ENCODE assay signal across 1 cellular context in genomic region chr1:93681549-93682412, GRCh38.
TF ChIP-seq lines count a peak whose summit lies in the region.

Gene BCAR3, minus strand, starts transcription at chr1:93681837. Its CDS starts 6,907 bp downstream, at chr1:93674930.

TF ChIP-seq in GM12878, 131 proteins besides CTCF, POLR2A, EP300 and RAD21 (continued from another document and continues in another):
- TF ChIP-seq MTA3 (IDR thresholded peaks at IDR 0.05; ENCODE audit: borderline replicate concordance, low read length) (no peak), BACH1 (IDR thresholded peaks at IDR 0.05; ENCODE audit: borderline replicate concordance) (no peak), CHD2 (IDR thresholded peaks at IDR 0.05; ENCODE audit: borderline replicate concordance, low read depth, low read length) (no peak), IKZF2 (IDR thresholded peaks at IDR 0.05) (no peak), MXI1 (IDR thresholded peaks at IDR 0.05; ENCODE audit: low read depth, low read length) (no peak), TBL1XR1 (IDR thresholded peaks at IDR 0.05; ENCODE audit: low read depth, low read length) (no peak), ATF7 (IDR thresholded peaks at IDR 0.05; ENCODE audit: low read depth) (no peak), EZH2 (IDR thresholded peaks at IDR 0.05; ENCODE audit: borderline replicate concordance, control insufficient read depth, low read depth, low read length) (no peak), YBX1 (IDR thresholded peaks at IDR 0.05) (no peak), IRF3 (IDR thresholded peaks at IDR 0.05) (no peak), SMC3 (IDR thresholded peaks at IDR 0.05; ENCODE audit: borderline replicate concordance, low read length) (peak; percentile 25; the same call in 1 of the 2 replicates), BHLHE40 (IDR thresholded peaks at IDR 0.05; ENCODE audit: borderline replicate concordance in 1 of 2, low read depth in 2 of 2, low read length in 1 of 2) (0 out of 4 replicates have a peak, but pooled peaks of 1 of the 2 experiments have one; percentile 32), NFYA (IDR thresholded peaks at IDR 0.05; ENCODE audit: borderline replicate concordance, low read depth, low read length) (no peak), BCL3 (IDR thresholded peaks at IDR 0.05; ENCODE audit: borderline replicate concordance, insufficient read depth, low read depth, low read length, poor library complexity, severe bottlenecking) (no peak), ZSCAN29 (IDR thresholded peaks at IDR 0.05) (peak; percentile 81), SMARCA5 (IDR thresholded peaks at IDR 0.05) (peak; percentile 79), SIX5 (IDR thresholded peaks at IDR 0.05; ENCODE audit: low read depth, low read length, severe bottlenecking) (no peak), EGR1 (IDR thresholded peaks at IDR 0.05; ENCODE audit: borderline replicate concordance in 1 of 2, low read depth in 2 of 2, low read length in 2 of 2) (no peak), LARP7 (IDR thresholded peaks at IDR 0.05) (peak; percentile 83), SMAD5 (IDR thresholded peaks at IDR 0.05; ENCODE audit: low read depth) (no peak), HCFC1 (IDR thresholded peaks at IDR 0.05; ENCODE audit: low read length) (no peak), HDGF (IDR thresholded peaks at IDR 0.05) (no peak), MTA2 (IDR thresholded peaks at IDR 0.05; ENCODE audit: low read depth) (no peak), TCF12 (IDR thresholded peaks at IDR 0.05; ENCODE audit: low read depth, low read length) (no peak), IRF5 (IDR thresholded peaks at IDR 0.05; ENCODE audit: borderline replicate concordance) (no peak), EED (IDR thresholded peaks at IDR 0.05; ENCODE audit: low read depth) (no peak), MYB (IDR thresholded peaks at IDR 0.05; ENCODE audit: borderline replicate concordance, low read depth, low read length) (no peak), YY1 (IDR thresholded peaks at IDR 0.05; ENCODE audit: low read depth, low read length) (peak; percentile 47; the same call in 1 of the 2 replicates), CBX5 (IDR thresholded peaks at IDR 0.05; ENCODE audit: low read depth) (no peak), NFIC (IDR thresholded peaks at IDR 0.05; ENCODE audit: low read depth, low read length) (no peak), E2F8 (IDR thresholded peaks at IDR 0.05; ENCODE audit: low read depth, partially characterized antibody) (no peak), CBFB (IDR thresholded peaks at IDR 0.05; ENCODE audit: low read depth) (no peak), ASH2L (IDR thresholded peaks at IDR 0.05; ENCODE audit: borderline replicate concordance, low read depth) (no peak)
- TF ChIP-seq, protein P1, sequence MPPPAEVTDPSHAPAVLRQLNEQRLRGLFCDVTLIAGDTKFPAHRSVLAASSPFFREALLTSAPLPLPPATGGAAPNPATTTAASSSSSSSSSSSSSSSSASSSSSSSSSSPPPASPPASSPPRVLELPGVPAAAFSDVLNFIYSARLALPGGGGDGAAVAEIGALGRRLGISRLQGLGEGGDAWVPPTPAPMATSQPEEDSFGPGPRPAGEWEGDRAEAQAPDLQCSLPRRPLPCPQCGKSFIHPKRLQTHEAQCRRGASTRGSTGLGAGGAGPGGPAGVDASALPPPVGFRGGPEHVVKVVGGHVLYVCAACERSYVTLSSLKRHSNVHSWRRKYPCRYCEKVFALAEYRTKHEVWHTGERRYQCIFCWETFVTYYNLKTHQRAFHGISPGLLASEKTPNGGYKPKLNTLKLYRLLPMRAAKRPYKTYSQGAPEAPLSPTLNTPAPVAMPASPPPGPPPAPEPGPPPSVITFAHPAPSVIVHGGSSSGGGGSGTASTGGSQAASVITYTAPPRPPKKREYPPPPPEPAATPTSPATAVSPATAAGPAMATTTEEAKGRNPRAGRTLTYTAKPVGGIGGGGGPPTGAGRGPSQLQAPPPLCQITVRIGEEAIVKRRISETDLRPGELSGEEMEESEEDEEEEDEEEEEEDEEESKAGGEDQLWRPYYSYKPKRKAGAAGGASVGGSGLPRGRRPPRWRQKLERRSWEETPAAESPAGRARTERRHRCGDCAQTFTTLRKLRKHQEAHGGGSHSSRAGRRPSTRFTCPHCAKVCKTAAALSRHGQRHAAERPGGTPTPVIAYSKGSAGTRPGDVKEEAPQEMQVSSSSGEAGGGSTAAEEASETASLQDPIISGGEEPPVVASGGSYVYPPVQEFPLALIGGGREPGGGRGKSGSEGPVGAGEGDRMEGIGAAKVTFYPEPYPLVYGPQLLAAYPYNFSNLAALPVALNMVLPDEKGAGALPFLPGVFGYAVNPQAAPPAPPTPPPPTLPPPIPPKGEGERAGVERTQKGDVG (CRISPR knock-in tag; IDR thresholded peaks at IDR 0.05), result no peak
- TF ChIP-seq, protein P2, sequence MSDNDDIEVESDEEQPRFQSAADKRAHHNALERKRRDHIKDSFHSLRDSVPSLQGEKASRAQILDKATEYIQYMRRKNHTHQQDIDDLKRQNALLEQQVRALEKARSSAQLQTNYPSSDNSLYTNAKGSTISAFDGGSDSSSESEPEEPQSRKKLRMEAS (IDR thresholded peaks at IDR 0.05; ENCODE audit: low read depth, low read length), result 0 out of 2 replicates have a peak, but pooled peaks have one; percentile 40
- TF ChIP-seq, protein P3, sequence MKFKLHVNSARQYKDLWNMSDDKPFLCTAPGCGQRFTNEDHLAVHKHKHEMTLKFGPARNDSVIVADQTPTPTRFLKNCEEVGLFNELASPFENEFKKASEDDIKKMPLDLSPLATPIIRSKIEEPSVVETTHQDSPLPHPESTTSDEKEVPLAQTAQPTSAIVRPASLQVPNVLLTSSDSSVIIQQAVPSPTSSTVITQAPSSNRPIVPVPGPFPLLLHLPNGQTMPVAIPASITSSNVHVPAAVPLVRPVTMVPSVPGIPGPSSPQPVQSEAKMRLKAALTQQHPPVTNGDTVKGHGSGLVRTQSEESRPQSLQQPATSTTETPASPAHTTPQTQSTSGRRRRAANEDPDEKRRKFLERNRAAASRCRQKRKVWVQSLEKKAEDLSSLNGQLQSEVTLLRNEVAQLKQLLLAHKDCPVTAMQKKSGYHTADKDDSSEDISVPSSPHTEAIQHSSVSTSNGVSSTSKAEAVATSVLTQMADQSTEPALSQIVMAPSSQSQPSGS (IDR thresholded peaks at IDR 0.05; ENCODE audit: low read length), result no peak
- TF ChIP-seq, protein P4, sequence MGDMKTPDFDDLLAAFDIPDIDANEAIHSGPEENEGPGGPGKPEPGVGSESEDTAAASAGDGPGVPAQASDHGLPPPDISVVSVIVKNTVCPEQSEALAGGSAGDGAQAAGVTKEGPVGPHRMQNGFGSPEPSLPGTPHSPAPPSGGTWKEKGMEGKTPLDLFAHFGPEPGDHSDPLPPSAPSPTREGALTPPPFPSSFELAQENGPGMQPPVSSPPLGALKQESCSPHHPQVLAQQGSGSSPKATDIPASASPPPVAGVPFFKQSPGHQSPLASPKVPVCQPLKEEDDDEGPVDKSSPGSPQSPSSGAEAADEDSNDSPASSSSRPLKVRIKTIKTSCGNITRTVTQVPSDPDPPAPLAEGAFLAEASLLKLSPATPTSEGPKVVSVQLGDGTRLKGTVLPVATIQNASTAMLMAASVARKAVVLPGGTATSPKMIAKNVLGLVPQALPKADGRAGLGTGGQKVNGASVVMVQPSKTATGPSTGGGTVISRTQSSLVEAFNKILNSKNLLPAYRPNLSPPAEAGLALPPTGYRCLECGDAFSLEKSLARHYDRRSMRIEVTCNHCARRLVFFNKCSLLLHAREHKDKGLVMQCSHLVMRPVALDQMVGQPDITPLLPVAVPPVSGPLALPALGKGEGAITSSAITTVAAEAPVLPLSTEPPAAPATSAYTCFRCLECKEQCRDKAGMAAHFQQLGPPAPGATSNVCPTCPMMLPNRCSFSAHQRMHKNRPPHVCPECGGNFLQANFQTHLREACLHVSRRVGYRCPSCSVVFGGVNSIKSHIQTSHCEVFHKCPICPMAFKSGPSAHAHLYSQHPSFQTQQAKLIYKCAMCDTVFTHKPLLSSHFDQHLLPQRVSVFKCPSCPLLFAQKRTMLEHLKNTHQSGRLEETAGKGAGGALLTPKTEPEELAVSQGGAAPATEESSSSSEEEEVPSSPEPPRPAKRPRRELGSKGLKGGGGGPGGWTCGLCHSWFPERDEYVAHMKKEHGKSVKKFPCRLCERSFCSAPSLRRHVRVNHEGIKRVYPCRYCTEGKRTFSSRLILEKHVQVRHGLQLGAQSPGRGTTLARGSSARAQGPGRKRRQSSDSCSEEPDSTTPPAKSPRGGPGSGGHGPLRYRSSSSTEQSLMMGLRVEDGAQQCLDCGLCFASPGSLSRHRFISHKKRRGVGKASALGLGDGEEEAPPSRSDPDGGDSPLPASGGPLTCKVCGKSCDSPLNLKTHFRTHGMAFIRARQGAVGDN (IDR thresholded peaks at IDR 0.05), result peak; percentile 41; the same call in 1 of the 2 replicates
- TF ChIP-seq, protein P5, sequence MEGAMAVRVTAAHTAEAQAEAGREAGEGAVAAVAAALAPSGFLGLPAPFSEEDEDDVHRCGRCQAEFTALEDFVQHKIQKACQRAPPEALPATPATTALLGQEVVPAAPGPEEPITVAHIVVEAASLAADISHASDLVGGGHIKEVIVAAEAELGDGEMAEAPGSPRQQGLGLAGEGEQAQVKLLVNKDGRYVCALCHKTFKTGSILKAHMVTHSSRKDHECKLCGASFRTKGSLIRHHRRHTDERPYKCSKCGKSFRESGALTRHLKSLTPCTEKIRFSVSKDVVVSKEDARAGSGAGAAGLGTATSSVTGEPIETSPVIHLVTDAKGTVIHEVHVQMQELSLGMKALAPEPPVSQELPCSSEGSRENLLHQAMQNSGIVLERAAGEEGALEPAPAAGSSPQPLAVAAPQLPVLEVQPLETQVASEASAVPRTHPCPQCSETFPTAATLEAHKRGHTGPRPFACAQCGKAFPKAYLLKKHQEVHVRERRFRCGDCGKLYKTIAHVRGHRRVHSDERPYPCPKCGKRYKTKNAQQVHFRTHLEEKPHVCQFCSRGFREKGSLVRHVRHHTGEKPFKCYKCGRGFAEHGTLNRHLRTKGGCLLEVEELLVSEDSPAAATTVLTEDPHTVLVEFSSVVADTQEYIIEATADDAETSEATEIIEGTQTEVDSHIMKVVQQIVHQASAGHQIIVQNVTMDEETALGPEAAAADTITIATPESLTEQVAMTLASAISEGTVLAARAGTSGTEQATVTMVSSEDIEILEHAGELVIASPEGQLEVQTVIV (IDR thresholded peaks at IDR 0.05; ENCODE audit: borderline replicate concordance, partially characterized antibody), result no peak
- TF ChIP-seq, protein P6, sequence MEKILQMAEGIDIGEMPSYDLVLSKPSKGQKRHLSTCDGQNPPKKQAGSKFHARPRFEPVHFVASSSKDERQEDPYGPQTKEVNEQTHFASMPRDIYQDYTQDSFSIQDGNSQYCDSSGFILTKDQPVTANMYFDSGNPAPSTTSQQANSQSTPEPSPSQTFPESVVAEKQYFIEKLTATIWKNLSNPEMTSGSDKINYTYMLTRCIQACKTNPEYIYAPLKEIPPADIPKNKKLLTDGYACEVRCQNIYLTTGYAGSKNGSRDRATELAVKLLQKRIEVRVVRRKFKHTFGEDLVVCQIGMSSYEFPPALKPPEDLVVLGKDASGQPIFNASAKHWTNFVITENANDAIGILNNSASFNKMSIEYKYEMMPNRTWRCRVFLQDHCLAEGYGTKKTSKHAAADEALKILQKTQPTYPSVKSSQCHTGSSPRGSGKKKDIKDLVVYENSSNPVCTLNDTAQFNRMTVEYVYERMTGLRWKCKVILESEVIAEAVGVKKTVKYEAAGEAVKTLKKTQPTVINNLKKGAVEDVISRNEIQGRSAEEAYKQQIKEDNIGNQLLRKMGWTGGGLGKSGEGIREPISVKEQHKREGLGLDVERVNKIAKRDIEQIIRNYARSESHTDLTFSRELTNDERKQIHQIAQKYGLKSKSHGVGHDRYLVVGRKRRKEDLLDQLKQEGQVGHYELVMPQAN (conservative IDR thresholded peaks at IDR 0.05), result peak; percentile 32; the same call in 1 of the 2 replicates
- TF ChIP-seq, protein P7, sequence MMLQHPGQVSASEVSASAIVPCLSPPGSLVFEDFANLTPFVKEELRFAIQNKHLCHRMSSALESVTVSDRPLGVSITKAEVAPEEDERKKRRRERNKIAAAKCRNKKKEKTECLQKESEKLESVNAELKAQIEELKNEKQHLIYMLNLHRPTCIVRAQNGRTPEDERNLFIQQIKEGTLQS (IDR thresholded peaks at IDR 0.05; ENCODE audit: borderline replicate concordance, extremely low read depth, low read depth, low read length), result no peak
